Comparison of ENCODE assay signal across 10 cellular contexts in the genomic region with DNA sequence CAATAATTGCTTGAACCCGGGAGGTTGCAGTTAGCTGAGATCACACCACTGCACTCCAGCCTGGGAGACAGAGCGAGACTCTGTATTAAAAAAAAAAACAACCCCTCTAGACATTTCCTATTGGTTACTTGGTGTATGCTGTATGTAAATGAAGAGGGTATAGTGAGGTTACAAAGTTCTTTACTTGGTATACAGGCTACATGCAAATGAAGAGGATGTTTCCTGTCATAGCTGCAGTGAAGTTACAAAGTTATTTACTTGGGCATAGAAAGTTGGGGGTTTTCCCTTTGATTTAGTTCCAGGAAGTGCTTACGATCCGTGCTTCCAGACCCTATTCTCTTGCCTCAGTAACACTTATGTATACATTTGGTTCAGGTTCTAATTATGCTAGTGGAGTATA. TPM values are rescaled to one million over a fixed set of nuclear protein-coding genes. Genes with fewer than 3 reads are reported as not detected.
DNase-seq lines count a peak whose midpoint lies in the region; ATAC-seq, FAIRE-seq and TF ChIP-seq lines count a peak whose summit lies in the region.
"Had no signal": no experiment of that assay in that cellular context is flagged by ENCODE, and none has a peak within 500 bp of the region (broad histone marks: within the 10 kb centered on the region; RNA-seq: fewer than 3 reads in every experiment).

No MANE protein-coding gene starts in this region.

- H3K4me1 Mint-ChIP-seq in CD4-positive, alpha-beta T cell (ENCODE audit: low read depth), result no peaks in the 10 kb centered on the region
- H3K4me1 Mint-ChIP-seq in IgD-negative memory B cell, result peaks cover 34 to 43% (median 35%) of the 10 kb centered on the region in 3 donors

- peak overlapping the region; percentile 37 for H3K27ac Mint-ChIP-seq in CD4-positive, alpha-beta T cell
- peak overlapping the region; percentile 11 to 55 (median 19) for H3K27ac Mint-ChIP-seq in IgD-negative memory B cell

- no peak overlapping the region for H3K27ac ChIP-seq in CD4-positive, alpha-beta T cell (ENCODE audit: low read depth, low read length)
- H3K27ac ChIP-seq in tibial nerve, result no peak overlapping the region

- H3K4me3 ChIP-seq in foreskin fibroblast (ENCODE audit: low read depth in 1 of 2, low read length in 2 of 2) (no peak overlapping the region), tibial nerve (no peak overlapping the region)
- H3K4me3 ChIP-seq: skin epidermis had no signal

- no peak for TF ChIP-seq POLR2A in tibial nerve (IDR thresholded peaks at IDR 0.05)

- no peaks in the 10 kb centered on the region for H3K9me3 ChIP-seq in CD4-positive, alpha-beta T cell (ENCODE audit: control insufficient read depth, low read length)
- H3K9me3 ChIP-seq in tibial nerve, result no peaks in the 10 kb centered on the region

- no peaks in the 10 kb centered on the region for H3K36me3 Mint-ChIP-seq in CD4-positive, alpha-beta T cell (ENCODE audit: low read depth)
- peaks cover 3% of the 10 kb centered on the region for H3K36me3 Mint-ChIP-seq in IgD-negative memory B cell

- CTCF ChIA-PET in CD4-positive, alpha-beta T cell (lab: Charles Lee), result no interaction called here

- H3K9me3 Mint-ChIP-seq in CD4-positive, alpha-beta T cell, result no peaks in the 10 kb centered on the region
- peaks cover 0 to 3% (median 3%) of the 10 kb centered on the region in 3 donors for H3K9me3 Mint-ChIP-seq in IgD-negative memory B cell

- no peak for TF ChIP-seq EP300 in tibial nerve (IDR thresholded peaks at IDR 0.05)

- no peaks in the 10 kb centered on the region for H3K36me3 ChIP-seq in tibial nerve

- H3K27me3 Mint-ChIP-seq in CD4-positive, alpha-beta T cell, result no peaks in the 10 kb centered on the region
- H3K27me3 Mint-ChIP-seq in IgD-negative memory B cell, result no peaks in the 10 kb centered on the region

- H3K4me1 ChIP-seq in tibial nerve, result peaks cover 0 to 7% (median 0%) of the 10 kb centered on the region in 4 donors

- intact Hi-C loops in CD4-positive, alpha-beta T cell (cut with DNase I, micrococcal nuclease), result no loop called here

- H3K4me3 Mint-ChIP-seq in CD4-positive, alpha-beta T cell, result no peak overlapping the region
- peak overlapping the region in 3 of 4 donors; percentile 50 to 75 (median 69) for H3K4me3 Mint-ChIP-seq in IgD-negative memory B cell

- no peaks in the 10 kb centered on the region for H3K27me3 ChIP-seq in CD4-positive, alpha-beta T cell (ENCODE audit: control insufficient read depth, insufficient read depth, low read length)
- H3K27me3 ChIP-seq in tibial nerve, result no peaks in the 10 kb centered on the region

- POLR2A ChIA-PET in CD4-positive, alpha-beta T cell (lab: Charles Lee), result no interaction called here

- no peak for TF ChIP-seq CTCF in CD4-positive, alpha-beta T cell (IDR thresholded peaks at IDR 0.05)
- TF ChIP-seq CTCF in foreskin fibroblast (IDR thresholded peaks at IDR 0.05; ENCODE audit: low read depth, low read length) (no peak), tibial nerve (IDR thresholded peaks at IDR 0.05) (no peak)

- no peak for DNase-seq in CD4-positive, alpha-beta T cell
- DNase-seq in GM19239 (ENCODE audit: insufficient read length, low spot score) (no peak), foreskin fibroblast (no peak), epidermal melanocyte (ENCODE audit: insufficient read length, low spot score) (no peak), tibial nerve (ENCODE audit: low spot score in 2 of 2) (no peak)
- no peak for DNase-seq in effector CD8-positive, alpha-beta T cell (lab: John Stamatoyannopoulos, UW)

- peak; percentile 85 for FAIRE-seq in GM19239 (lab: Jason Lieb, UNC)

- ATAC-seq in CD4-positive, alpha-beta T cell (ENCODE audit: poor library complexity), result peak; percentile 74
- ATAC-seq in HG02852 (IDR thresholded peaks at IDR 0.05; ENCODE audit: unreplicated experiment), result peak; percentile 86

- WGBS in tibial nerve, 2 donors, result 50 to 61% methylated on average over 4 of the region's 4 CpGs

RNA-seq across cellular contexts. Expression of a gene that starts 38.4 kb away (rescaled TPM):
- total RNA-seq in CD4-positive, alpha-beta T cell, result under 1 TPM; 0.05 to 0.17 TPM
- polyA plus RNA-seq in IgD-negative memory B cell, result 2.6 TPM
- not detected for total RNA-seq in tibial nerve
- total RNA-seq: lung microvascular endothelial cell had no signal
